Comparison of ENCODE assay signal across 13 cellular contexts in the genomic region with DNA sequence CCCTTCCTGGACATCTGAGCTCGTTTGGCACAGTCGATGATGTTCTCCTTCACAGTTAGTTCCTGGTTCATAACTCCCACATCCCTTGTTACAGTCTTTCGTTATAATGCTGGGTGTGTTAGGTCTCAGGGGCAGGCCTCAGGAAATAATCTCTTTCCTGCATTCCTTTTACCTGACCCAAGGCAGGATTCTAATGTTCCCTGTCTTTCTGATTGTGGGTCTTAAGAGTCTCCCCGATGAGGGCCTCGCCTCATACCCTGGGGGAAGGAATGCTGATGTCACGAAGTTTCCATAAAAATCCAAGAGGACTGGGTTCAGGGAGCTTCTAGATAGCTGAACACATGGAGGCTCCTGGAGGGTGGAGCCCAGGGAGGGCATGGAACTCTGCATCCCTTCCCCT.
DNase-seq lines count a peak whose midpoint lies in the region; ATAC-seq and TF ChIP-seq lines count a peak whose summit lies in the region.
"Had no signal": no experiment of that assay in that cellular context is flagged by ENCODE, and none has a peak within 500 bp of the region (broad histone marks: within the 10 kb centered on the region; RNA-seq: fewer than 3 reads in every experiment).

No MANE protein-coding gene starts in this region.

- H3K9ac ChIP-seq in Loucy (ENCODE audit: low read depth, low read length, poor library complexity, severe bottlenecking) (no peak overlapping the region), mucosa of rectum (ENCODE audit: low read depth in 1 of 2, low read length in 2 of 2) (peak overlapping the region in 1 of 2 donors; percentile 25)

- no peak overlapping the region for H3K4me3 ChIP-seq in Caco-2 (ENCODE audit: low read depth, low read length)
- H3K4me3 ChIP-seq in Loucy (ENCODE audit: low read length, poor library complexity, severe bottlenecking) = no peak overlapping the region
- no peak overlapping the region for H3K4me3 ChIP-seq in cardiac fibroblast (replicated peaks in 1 of 2; ENCODE audit: low read depth in 2 of 2, low read length in 2 of 2)
- no peak overlapping the region for H3K4me3 ChIP-seq in mucosa of rectum (ENCODE audit: low read length in 2 of 2)
- H3K4me3 ChIP-seq: adrenal gland had no signal

- H3K27ac ChIP-seq in mucosa of rectum (ENCODE audit: low read depth in 2 of 2, low read length in 2 of 2) = peak overlapping the region; percentile 73 to 80
- H3K27ac ChIP-seq: C4-2B had no signal

- no peak overlapping the region for H3K4me2 ChIP-seq in Loucy (ENCODE audit: low read depth, low read length, poor library complexity, severe bottlenecking)

- TF ChIP-seq CTCF in Caco-2 (IDR thresholded peaks at IDR 0.05; ENCODE audit: insufficient read depth in 1 of 2, low read depth in 1 of 2, low read length in 1 of 2, severe bottlenecking in 1 of 2, unreplicated experiment in 1 of 2) (no peak), Loucy (conservative IDR thresholded peaks at IDR 0.05; ENCODE audit: low read length) (no peak), cardiac fibroblast (IDR thresholded peaks at IDR 0.05; ENCODE audit: low read depth, low read length) (no peak)

- H3K9me3 ChIP-seq in Caco-2 = no peaks in the 10 kb centered on the region
- no peaks in the 10 kb centered on the region for H3K9me3 ChIP-seq in Loucy (ENCODE audit: insufficient read depth, low read depth, low read length)
- H3K9me3 ChIP-seq in mucosa of rectum (ENCODE audit: control insufficient read depth in 2 of 2, low read length in 2 of 2) = no peaks in the 10 kb centered on the region
- H3K9me3 ChIP-seq: adrenal gland had no signal

- ATAC-seq in HG02588 (IDR thresholded peaks at IDR 0.05; ENCODE audit: unreplicated experiment) = no peak

- H3K36me3 ChIP-seq in Caco-2 (ENCODE audit: control insufficient read depth, insufficient read depth, low read length) = no peaks in the 10 kb centered on the region
- no peaks in the 10 kb centered on the region for H3K36me3 ChIP-seq in Loucy (ENCODE audit: insufficient read depth, low read length)
- H3K36me3 ChIP-seq in mucosa of rectum (ENCODE audit: control insufficient read depth in 2 of 2, insufficient read depth in 2 of 2, low read length in 2 of 2) = no peaks in the 10 kb centered on the region
- H3K36me3 ChIP-seq: adrenal gland had no signal

- H2AFZ ChIP-seq in Loucy (ENCODE audit: low read length) = peak overlapping the region; percentile 55; the same call in 1 of the 2 replicates

- H3K4me1 ChIP-seq in Caco-2 (peaks cover 30% of the 10 kb centered on the region), Loucy (ENCODE audit: insufficient read depth, low read length, poor library complexity, severe bottlenecking) (peaks cover 26% of the 10 kb centered on the region), mucosa of rectum (ENCODE audit: control insufficient read depth in 2 of 2, insufficient read depth in 2 of 2, low read length in 2 of 2) (peaks cover 15 to 23% of the 10 kb centered on the region in 2 donors)

- CTCF ChIA-PET in Caco-2 (lab: Charles Lee) = no interaction called here

- H3K27me3 Mint-ChIP-seq in Caco-2 (ENCODE audit: insufficient read depth, unreplicated experiment) = no peaks in the 10 kb centered on the region

- POLR2A ChIA-PET in Caco-2 (lab: Charles Lee) = no interaction called here

- H3K4me3 Mint-ChIP-seq in Caco-2 (ENCODE audit: unreplicated experiment) = no peak overlapping the region
- H3K4me3 Mint-ChIP-seq: naive B cell had no signal

- H3K27me3 ChIP-seq in Caco-2 (replicated peaks; ENCODE audit: control insufficient read depth, insufficient read depth, low read length) (no peaks in the 10 kb centered on the region), Loucy (ENCODE audit: insufficient read depth, low read length, poor library complexity, severe bottlenecking) (no peaks in the 10 kb centered on the region), mucosa of rectum (ENCODE audit: control insufficient read depth in 2 of 2, insufficient read depth in 2 of 2, low read length in 2 of 2) (no peaks in the 10 kb centered on the region)
- H3K27me3 ChIP-seq: adrenal gland had no signal

- H3K4me1 Mint-ChIP-seq in Caco-2 (ENCODE audit: low read depth, unreplicated experiment) = peaks cover 35% of the 10 kb centered on the region

- DNase-seq in Caco-2 (peak; percentile 33 to 75), cardiac fibroblast (ENCODE audit: low read depth in 2 of 2) (peak; percentile 58 to 76), AG20443 (ENCODE audit: low spot score) (no peak), SKM-1 treated with dmso at 0.1 percent for 144 hours (lab: John Stamatoyannopoulos, UW; ENCODE audit: unreplicated experiment) (no peak)
- no peak for DNase-seq in stimulated activated CD4-positive, alpha-beta T cell treated with anti-CD3 and anti-CD28 coated beads, Interleukin-15, amount 100 ng/mL, for 24 hours
- DNase-seq: adrenal gland; naive B cell; stimulated activated CD4-positive, alpha-beta T cell treated with anti-CD3 and anti-CD28 coated beads, Interleukin-12 subunit alpha, Interleukin-12 subunit beta, amount 100 ng/mL, for 4 hours had no signal

- no peaks in the 10 kb centered on the region for H3F3A ChIP-seq in Loucy (ENCODE audit: low read depth)

- H3K9me2 ChIP-seq in Loucy (replicated peaks; ENCODE audit: low read depth, low read length) = no peaks in the 10 kb centered on the region

- H4K20me1 ChIP-seq in Loucy (ENCODE audit: insufficient read depth, low read length, poor library complexity, severe bottlenecking) = no peaks in the 10 kb centered on the region

- peaks cover 11% of the 10 kb centered on the region for H3K9me3 Mint-ChIP-seq in Caco-2 (ENCODE audit: unreplicated experiment)
- H3K9me3 Mint-ChIP-seq: IgD-negative memory B cell had no signal

- BruUV-seq in Caco-2 (replicated peaks; lab: Mats Ljungman, UMichigan) = no TSS peak

- intact Hi-C loops in Caco-2 (cut with micrococcal nuclease; ENCODE audit: unreplicated experiment) = loop anchor here (2.0 kb wide), 1 partner anchor 104 kb away; no protein-coding TSS in a partner anchor

- H3K79me2 ChIP-seq in Loucy (ENCODE audit: insufficient read depth, low read length) = no peaks in the 10 kb centered on the region

- peaks cover 8% of the 10 kb centered on the region for H3K36me3 Mint-ChIP-seq in Caco-2 (ENCODE audit: insufficient read depth, unreplicated experiment)
- H3K36me3 Mint-ChIP-seq: IgD-negative memory B cell had no signal

- no peak overlapping the region for H3K27ac Mint-ChIP-seq in Caco-2 (ENCODE audit: unreplicated experiment)
- H3K27ac Mint-ChIP-seq: IgD-negative memory B cell had no signal

Comparison
In these comparisons a context has a peak if more than half of its experiments do, and no peak if none do; other contexts are left out.
1. DNase-seq: peak in Caco-2 (2 of 2) and cardiac fibroblast (2 of 2); none in AG20443 (single experiment), stimulated activated CD4-positive, alpha-beta T cell treated with anti-CD3 and anti-CD28 coated beads, Interleukin-15, amount 100 ng/mL, for 24 hours (single experiment) and SKM-1 treated with dmso at 0.1 percent for 144 hours (single experiment).